Comparison of ENCODE assay signal across 8 cellular contexts in the genomic region with DNA sequence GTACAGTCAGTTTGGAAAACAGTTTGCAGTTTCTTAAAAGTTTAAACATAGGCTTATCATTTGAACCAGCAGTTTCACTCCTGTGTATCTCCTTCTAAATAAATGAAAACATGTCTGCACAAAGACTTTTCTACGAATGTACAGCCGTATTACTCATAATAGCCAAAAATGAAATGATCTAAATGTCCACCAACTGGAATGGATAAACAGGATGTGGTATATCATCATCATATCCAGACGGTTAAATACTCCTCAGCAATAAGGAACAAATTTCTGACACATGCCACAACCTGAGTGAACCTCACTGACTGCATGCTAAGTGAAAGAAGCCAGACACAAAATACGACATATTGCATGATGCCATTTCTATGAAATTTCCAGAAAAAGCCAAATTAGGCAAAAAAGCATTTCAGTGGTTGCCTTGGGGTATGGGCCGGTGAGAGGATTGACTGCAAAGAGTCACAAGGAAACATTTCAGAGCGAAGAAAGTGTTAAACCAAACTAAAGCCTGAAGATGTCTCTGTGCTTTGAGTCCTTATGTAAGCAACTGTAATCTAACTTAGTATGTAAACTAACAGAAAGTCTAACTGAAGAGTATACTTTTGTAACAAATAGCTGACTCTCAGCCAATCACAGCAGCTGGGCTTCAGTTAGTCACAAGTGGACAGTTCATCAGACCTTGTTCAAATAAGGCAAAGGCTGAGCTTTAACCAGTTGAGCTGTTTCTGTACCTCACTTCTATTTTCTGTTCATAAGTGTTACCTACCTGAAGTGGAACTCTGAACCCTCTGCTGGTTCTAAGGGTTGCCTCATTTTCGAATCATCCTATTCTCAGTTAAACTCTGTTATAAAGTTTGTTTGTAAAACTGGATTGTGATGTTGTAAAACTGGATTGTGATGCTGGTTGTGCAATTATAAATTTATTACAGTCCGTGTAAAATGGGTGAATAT.
DNase-seq lines count a peak whose midpoint lies in the region; ATAC-seq, FAIRE-seq and TF ChIP-seq lines count a peak whose summit lies in the region.

No MANE protein-coding gene starts in this region.

- no peaks in the 10 kb centered on the region for H3K27me3 ChIP-seq in MG63
- H3K27me3 ChIP-seq in ascending aorta = no peaks in the 10 kb centered on the region

- peaks cover 57 to 91% of the 10 kb centered on the region in 2 donors for H3K4me1 Mint-ChIP-seq in stimulated activated naive B cell treated with anti-CD40 and anti-IgM and Interleukin-4, amounts not matched to agents 10 μg/mL and 1 μg/mL and 100 μg/mL, for 72 hours

- peaks cover 4 to 42% of the 10 kb centered on the region in 2 donors for H3K4me1 ChIP-seq in ascending aorta

- intact Hi-C loops in ascending aorta (cut with DNase I) = no loop called here

- no peaks in the 10 kb centered on the region for H3K27me3 Mint-ChIP-seq in stimulated activated naive B cell treated with anti-CD40 and anti-IgM and Interleukin-4, amounts not matched to agents 10 μg/mL and 1 μg/mL and 100 μg/mL, for 72 hours

- H3K27ac ChIP-seq in ascending aorta = no peak overlapping the region

- peak; percentile 62 for ATAC-seq in GM21786 (IDR thresholded peaks at IDR 0.05; ENCODE audit: unreplicated experiment)
- ATAC-seq in esophagus mucosa = peak; percentile 60
- peak; percentile 56 to 64 for ATAC-seq in stimulated activated naive B cell treated with anti-CD40 and anti-IgM and Interleukin-4, amounts not matched to agents 10 μg/mL and 1 μg/mL and 100 μg/mL, for 72 hours (replicated peaks)

- H3K4me3 Mint-ChIP-seq in stimulated activated naive B cell treated with anti-CD40 and anti-IgM and Interleukin-4, amounts not matched to agents 10 μg/mL and 1 μg/mL and 100 μg/mL, for 72 hours = peak overlapping the region; percentile 23 to 57

- no peak for TF ChIP-seq CTCF in ascending aorta (IDR thresholded peaks at IDR 0.05)

- peak overlapping the region; percentile 97 for H3K27ac Mint-ChIP-seq in stimulated activated naive B cell treated with anti-CD40 and anti-IgM and Interleukin-4, amounts not matched to agents 10 μg/mL and 1 μg/mL and 100 μg/mL, for 72 hours

- TF ChIP-seq POLR2A in GM12891 (IDR thresholded peaks at IDR 0.05; ENCODE audit: low read depth, low read length) = peak; percentile 56; the same call in 1 of the 2 replicates

- peak; percentile 26 for FAIRE-seq in GM12891 (lab: Jason Lieb, UNC)

- peaks cover 2 to 4% of the 10 kb centered on the region in 2 donors for H3K36me3 Mint-ChIP-seq in stimulated activated naive B cell treated with anti-CD40 and anti-IgM and Interleukin-4, amounts not matched to agents 10 μg/mL and 1 μg/mL and 100 μg/mL, for 72 hours

- no peaks in the 10 kb centered on the region for H3K9me3 Mint-ChIP-seq in stimulated activated naive B cell treated with anti-CD40 and anti-IgM and Interleukin-4, amounts not matched to agents 10 μg/mL and 1 μg/mL and 100 μg/mL, for 72 hours

- no peak for DNase-seq in GM12891 (ENCODE audit: insufficient read length, low spot score)
- DNase-seq in MG63 = peak; percentile 76
- DNase-seq in stimulated activated naive B cell treated with anti-CD40 and anti-IgM and Interleukin-4, amounts not matched to agents 10 μg/mL and 1 μg/mL and 100 μg/mL, for 72 hours = no peak
- no peak for DNase-seq in NCI-H128 (lab: John Stamatoyannopoulos, UW; ENCODE audit: unreplicated experiment)
- DNase-seq in COLO668 (lab: John Stamatoyannopoulos, UW; ENCODE audit: unreplicated experiment) = no peak
- DNase-seq in ascending aorta (ENCODE audit: low spot score in 2 of 2) = no peak

- H3K4me3 ChIP-seq in MG63 (peak overlapping the region; percentile 13), ascending aorta (no peak overlapping the region)

- H3K36me3 ChIP-seq in MG63 = peaks cover 10% of the 10 kb centered on the region
- no peaks in the 10 kb centered on the region for H3K36me3 ChIP-seq in ascending aorta

- no peaks in the 10 kb centered on the region for H3K9me3 ChIP-seq in MG63
- H3K9me3 ChIP-seq in ascending aorta = no peaks in the 10 kb centered on the region

TF ChIP-seq in GM12891, 5 proteins besides CTCF, POLR2A, EP300 and RAD21:
- TF ChIP-seq PAX5 (IDR thresholded peaks at IDR 0.05; ENCODE audit: insufficient read depth, low read length, severe bottlenecking) (no peak), SPI1 (IDR thresholded peaks at IDR 0.05; ENCODE audit: low read depth, low read length) (no peak), POLR2AphosphoS5 (IDR thresholded peaks at IDR 0.05; ENCODE audit: low read depth, low read length) (no peak; the same call in 1 of the 2 replicates), POU2F2 (IDR thresholded peaks at IDR 0.05; ENCODE audit: low read depth, low read length) (no peak), TAF1 (IDR thresholded peaks at IDR 0.05; ENCODE audit: low read depth, low read length) (no peak)
TF ChIP-seq in GM12891: peak in this region for 0.
